Comparison of ENCODE assay signal across 8 cellular contexts in genomic region chr7:152435384-152436278, GRCh38. TPM values are rescaled to one million over a fixed set of nuclear protein-coding genes. Genes with fewer than 3 reads are reported as not detected.
DNase-seq lines count a peak whose midpoint lies in the region; ATAC-seq and TF ChIP-seq lines count a peak whose summit lies in the region.

TSS of gene KMT2C (minus strand) at chr7:152436003. CDS start at chr7:152435786, 217 bp downstream.

- WGBS in hepatocyte (ENCODE audit: low lambda C conversion rate, missing lambda C conversion rate): 1% methylated on average over 19 of the region's 136 CpGs

- peak within 1 kb of the TSS; percentile 91 for H3K4me2 ChIP-seq in hepatocyte

- DNase-seq in NK-92 treated with Interleukin-12 subunit alpha and Interleukin-12 subunit beta, amount 100 ng/mL, for 24 hours (lab: John Stamatoyannopoulos, UW): peak; percentile 45
- DNase-seq in NK-92 (lab: John Stamatoyannopoulos, UW; ENCODE audit: unreplicated experiment) (no peak), T-helper 1 cell (peak; percentile 25 to 58 (median 47)), ascending aorta (ENCODE audit: low spot score in 2 of 2) (peak in 1 of 2 donors; percentile 75), hepatocyte (ENCODE audit: low spot score) (peak; percentile 83), retina (peak; percentile 82), NCI-H128 (lab: John Stamatoyannopoulos, UW; ENCODE audit: unreplicated experiment) (no peak)

- H3K27ac ChIP-seq in ascending aorta (peak within 1 kb of the TSS; percentile 93 to 100), hepatocyte (peak within 1 kb of the TSS; percentile 100)

- ATAC-seq in HG03460 (IDR thresholded peaks at IDR 0.05; ENCODE audit: unreplicated experiment): peak; percentile 5

- H3K27me3 ChIP-seq in ascending aorta: no peaks in the 10 kb centered on the region
- no peaks in the 10 kb centered on the region for H3K27me3 ChIP-seq in hepatocyte

- peaks cover 44% of the 10 kb centered on the region for H4K20me1 ChIP-seq in hepatocyte (ENCODE audit: insufficient read depth, poor library complexity, severe bottlenecking)

- H3K4me1 ChIP-seq in ascending aorta (peaks cover 2 to 24% of the 10 kb centered on the region in 2 donors), hepatocyte (ENCODE audit: insufficient read depth) (peaks cover 25% of the 10 kb centered on the region)

- no peaks in the 10 kb centered on the region for H3K9me3 ChIP-seq in ascending aorta
- no peaks in the 10 kb centered on the region for H3K9me3 ChIP-seq in hepatocyte (ENCODE audit: low read depth)

- H3K4me3 ChIP-seq in ascending aorta (peak within 1 kb of the TSS; percentile 91), hepatocyte (peak within 1 kb of the TSS; percentile 98)

- H2AFZ ChIP-seq in hepatocyte: peak within 1 kb of the TSS; percentile 81

- no peaks in the 10 kb centered on the region for H3K9me2 ChIP-seq in hepatocyte (replicated peaks; ENCODE audit: insufficient read depth)

- H3K79me2 ChIP-seq in hepatocyte: peaks cover 46% of the 10 kb centered on the region

- TF ChIP-seq CTCF in ascending aorta (IDR thresholded peaks at IDR 0.05) (no peak), hepatocyte (IDR thresholded peaks at IDR 0.05; ENCODE audit: poor library complexity) (no peak)

- no peaks in the 10 kb centered on the region for H3K36me3 ChIP-seq in ascending aorta
- no peaks in the 10 kb centered on the region for H3K36me3 ChIP-seq in hepatocyte (replicated peaks; ENCODE audit: insufficient read depth, low read depth)

- intact Hi-C loops in ascending aorta (cut with DNase I): loop anchor here (1.0 to 10.0 kb wide), 3 partner anchors 29 to 239 kb away; partner anchors contain the start of gene XRCC2

RNA-seq across cellular contexts. Expression of gene KMT2C, which starts in this region (rescaled TPM):
- total RNA-seq in ascending aorta (36.0 TPM), hepatocyte (38.8 and 47.7 TPM in 2 replicates)
- 21.9 and 22.5 TPM in 2 replicates for polyA plus RNA-seq in hepatocyte

Comparison
In these comparisons a context has a peak if more than half of its experiments do, and no peak if none do; other contexts are left out.
1. DNase-seq: peak in NK-92 treated with Interleukin-12 subunit alpha and Interleukin-12 subunit beta, amount 100 ng/mL, for 24 hours (single experiment), T-helper 1 cell (5 of 5), hepatocyte (single experiment) and retina (single experiment); none in NK-92 (single experiment) and NCI-H128 (single experiment).